Comparison of ENCODE assay signal across 8 cellular contexts in the genomic region with DNA sequence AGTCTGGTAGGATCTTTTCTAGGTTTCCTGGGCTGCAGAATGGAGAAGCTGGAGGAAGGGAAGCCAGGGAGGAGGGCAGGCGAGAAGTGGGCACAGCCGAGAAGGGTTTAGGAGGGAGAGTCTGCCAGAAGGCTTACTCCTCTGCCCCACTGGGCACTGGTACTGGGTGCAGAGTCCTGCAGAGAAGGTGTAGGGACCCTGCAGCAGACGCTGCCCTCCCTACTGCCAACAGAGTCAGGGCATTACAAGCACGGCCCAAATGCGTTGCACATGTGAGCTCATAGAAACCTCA. TPM values are rescaled to one million over a fixed set of nuclear protein-coding genes. Genes with fewer than 3 reads are reported as not detected.
DNase-seq lines count a peak whose midpoint lies in the region; ATAC-seq and TF ChIP-seq lines count a peak whose summit lies in the region.

No MANE protein-coding gene starts in this region.

- no peaks in the 10 kb centered on the region for H3K36me3 Mint-ChIP-seq in naive B cell

- H3K79me2 ChIP-seq in ACC112 (ENCODE audit: control insufficient read depth, insufficient read depth, low read length, unreplicated experiment): peaks cover 11% of the 10 kb centered on the region

- ATAC-seq in naive B cell (ENCODE audit: low read depth in 2 of 2) (no peak), HG03354 (IDR thresholded peaks at IDR 0.05; ENCODE audit: poor library complexity, severe bottlenecking, unreplicated experiment) (no peak)

- DNase-seq in HL-60 (ENCODE audit: low read depth in 1 of 2, low spot score in 1 of 2) (no peak), breast epithelium (ENCODE audit: low spot score in 2 of 2) (no peak), naive B cell (no peak), NCI-H748 (lab: John Stamatoyannopoulos, UW; ENCODE audit: unreplicated experiment) (no peak), HuH-7.5 (ENCODE audit: low spot score) (no peak)
- DNase-seq in activated effector memory CD4-positive, alpha-beta T cell treated with Interleukin-2 at 50 U/mL for 16 hours: no peak

- peak overlapping the region; percentile 94 for H3K4me3 ChIP-seq in ACC112 (ENCODE audit: low read depth, low read length)
- H3K4me3 ChIP-seq in HL-60 (replicated peaks; ENCODE audit: insufficient read depth, low read length): peak overlapping the region; percentile 98
- H3K4me3 ChIP-seq in breast epithelium: peak overlapping the region; percentile 82 to 97 (median 93)

- no peak for TF ChIP-seq POLR2A in breast epithelium (IDR thresholded peaks at IDR 0.05)

- intact Hi-C loops in breast epithelium (cut with DNase I; ENCODE audit: low total_unique reads): no loop called here

- peaks cover 23 to 33% (median 23%) of the 10 kb centered on the region in 3 donors for H3K4me1 Mint-ChIP-seq in naive B cell

- no peak overlapping the region for H2AFZ ChIP-seq in ACC112 (ENCODE audit: low read length, unreplicated experiment)

- H3K9me3 Mint-ChIP-seq in naive B cell: no peaks in the 10 kb centered on the region

- H3K36me3 ChIP-seq in ACC112 (ENCODE audit: insufficient read depth, low read length) (no peaks in the 10 kb centered on the region), breast epithelium (no peaks in the 10 kb centered on the region)

- no peaks in the 10 kb centered on the region for H3K9me3 ChIP-seq in breast epithelium

- H3K27ac ChIP-seq in ACC112 (ENCODE audit: low read depth, low read length) (no peak overlapping the region), HL-60 (replicated peaks) (no peak overlapping the region), breast epithelium (peak overlapping the region in 1 of 2 donors; percentile 40)

- no peak for TF ChIP-seq CTCF in HL-60 (IDR thresholded peaks at IDR 0.05; ENCODE audit: insufficient read depth, low read length)
- no peak for TF ChIP-seq CTCF in breast epithelium (IDR thresholded peaks at IDR 0.05)

- peak overlapping the region in 5 of 6 donors; percentile 10 to 67 (median 42) for H3K27ac Mint-ChIP-seq in naive B cell

- H3K4me1 ChIP-seq in ACC112 (ENCODE audit: control insufficient read depth, insufficient read depth, low read length, unreplicated experiment) (peaks cover 6% of the 10 kb centered on the region), breast epithelium (peaks cover 0 to 4% of the 10 kb centered on the region in 2 donors)

- peaks cover 6% of the 10 kb centered on the region; the same call in 1 of the 2 replicates for H3K27me3 ChIP-seq in ACC112 (ENCODE audit: insufficient read depth, low read length)
- peaks cover 3% of the 10 kb centered on the region for H3K27me3 ChIP-seq in HL-60 (ENCODE audit: insufficient read depth, poor library complexity, severe bottlenecking)
- H3K27me3 ChIP-seq in breast epithelium: peaks cover 0 to 4% of the 10 kb centered on the region in 2 donors

- H3K27me3 Mint-ChIP-seq in naive B cell: peaks cover 0 to 7% (median 7%) of the 10 kb centered on the region in 3 donors

- H3K4me3 Mint-ChIP-seq in naive B cell: peak overlapping the region; percentile 83 to 96 (median 94)

RNA-seq across cellular contexts. Expression of gene PEPD, which starts 0.7 kb away (rescaled TPM):
- 100 to 1,000 TPM in 1 of 3 donors, 10 to 100 TPM in 2; 42.1 to 127 (median 82.3) TPM for total RNA-seq in breast epithelium
- 100 to 1,000 TPM in 2 of 6 donors, 10 to 100 TPM in 4; 83.7 to 143 (median 95.4) TPM for polyA plus RNA-seq in naive B cell (ENCODE audit: low read depth in 6 of 6)
